ENCODE assay signal across 8 cellular contexts in genomic region chr22:37121887-37122591, GRCh38. TPM values are rescaled to one million over a fixed set of nuclear protein-coding genes. Genes with fewer than 3 reads are reported as not detected.
DNase-seq lines count a peak whose midpoint lies in the region; ATAC-seq lines count a peak whose summit lies in the region.

No MANE protein-coding gene starts in this region.

- no peaks in the 10 kb centered on the region for H3K27me3 Mint-ChIP-seq in activated naive CD8-positive, alpha-beta T cell treated with anti-CD3 and anti-CD28 coated beads, Interleukin-2, amount 10 ng/mL, durations not matched to agents 7 days and 5 days
- no peaks in the 10 kb centered on the region for H3K27me3 Mint-ChIP-seq in naive thymus-derived CD8-positive, alpha-beta T cell

- peak overlapping the region; percentile 85 for H3K4me3 Mint-ChIP-seq in activated naive CD8-positive, alpha-beta T cell treated with anti-CD3 and anti-CD28 coated beads, Interleukin-2, amount 10 ng/mL, durations not matched to agents 7 days and 5 days
- peak overlapping the region; percentile 60 to 91 (median 84) for H3K4me3 Mint-ChIP-seq in naive thymus-derived CD8-positive, alpha-beta T cell

- H3K36me3 Mint-ChIP-seq in activated naive CD8-positive, alpha-beta T cell treated with anti-CD3 and anti-CD28 coated beads, Interleukin-2, amount 10 ng/mL, durations not matched to agents 7 days and 5 days: peaks cover 29% of the 10 kb centered on the region
- peaks cover 0 to 9% (median 0%) of the 10 kb centered on the region in 3 donors for H3K36me3 Mint-ChIP-seq in naive thymus-derived CD8-positive, alpha-beta T cell

- H3K9me3 Mint-ChIP-seq in activated naive CD8-positive, alpha-beta T cell treated with anti-CD3 and anti-CD28 coated beads, Interleukin-2, amount 10 ng/mL, durations not matched to agents 7 days and 5 days: no peaks in the 10 kb centered on the region
- no peaks in the 10 kb centered on the region for H3K9me3 Mint-ChIP-seq in naive thymus-derived CD8-positive, alpha-beta T cell

- peak; percentile 93 for DNase-seq in T follicular helper cell (ENCODE audit: low read depth)
- DNase-seq in activated naive CD8-positive, alpha-beta T cell treated with anti-CD3 and anti-CD28 coated beads, Interleukin-2, amount 10 ng/mL, durations not matched to agents 7 days and 5 days: peak; percentile 82
- peak; percentile 73 to 96 (median 93) for DNase-seq in naive thymus-derived CD8-positive, alpha-beta T cell
- DNase-seq in ureter (ENCODE audit: low spot score): peak; percentile 76
- no peak for DNase-seq in iPS-NIHi11 (ENCODE audit: low spot score)
- DNase-seq in SKM-1 treated with dmso at 0.1 percent for 144 hours (lab: John Stamatoyannopoulos, UW; ENCODE audit: unreplicated experiment): no peak

- peaks cover 64% of the 10 kb centered on the region for H3K4me1 Mint-ChIP-seq in activated naive CD8-positive, alpha-beta T cell treated with anti-CD3 and anti-CD28 coated beads, Interleukin-2, amount 10 ng/mL, durations not matched to agents 7 days and 5 days
- peaks cover 18 to 66% (median 59%) of the 10 kb centered on the region in 4 donors for H3K4me1 Mint-ChIP-seq in naive thymus-derived CD8-positive, alpha-beta T cell

- peak; percentile 86 for ATAC-seq in GM18909 (IDR thresholded peaks at IDR 0.05; ENCODE audit: poor library complexity, unreplicated experiment)
- ATAC-seq in HG03066 (IDR thresholded peaks at IDR 0.05; ENCODE audit: low read depth, unreplicated experiment): peak; percentile 77
- ATAC-seq in activated naive CD8-positive, alpha-beta T cell treated with anti-CD3 and anti-CD28 coated beads, Interleukin-2, amount 10 ng/mL, durations not matched to agents 7 days and 5 days (ENCODE audit: low read depth): peak; percentile 98
- peak; percentile 98 for ATAC-seq in naive thymus-derived CD8-positive, alpha-beta T cell

- POLR2A ChIA-PET in activated naive CD8-positive, alpha-beta T cell treated with anti-CD3 and anti-CD28 coated beads, Interleukin-2, amount 10 ng/mL, durations not matched to agents 7 days and 5 days (lab: Charles Lee): interaction anchor here (0.7 to 10.9 kb wide), 37 partner anchors 8 to 346 kb away, joined by 3 to 167 read pairs (median 5); partner anchors contain the start of genes IFT27, IL2RB, KCTD17 and RAC2
- POLR2A ChIA-PET in naive thymus-derived CD8-positive, alpha-beta T cell (lab: Charles Lee): interaction anchor here (0.6 to 8.7 kb wide), 24 partner anchors 8 to 268 kb away, joined by 3 to 104 read pairs (median 4); partner anchors contain the start of genes IL2RB and RAC2

- H3K27ac Mint-ChIP-seq in activated naive CD8-positive, alpha-beta T cell treated with anti-CD3 and anti-CD28 coated beads, Interleukin-2, amount 10 ng/mL, durations not matched to agents 7 days and 5 days: peak overlapping the region; percentile 98
- H3K27ac Mint-ChIP-seq in naive thymus-derived CD8-positive, alpha-beta T cell: peak overlapping the region; percentile 97 to 100 (median 98)

RNA-seq across cellular contexts. Expression of gene TMPRSS6, which starts 12.5 kb away (rescaled TPM):
- total RNA-seq in activated naive CD8-positive, alpha-beta T cell treated with anti-CD3 and anti-CD28 coated beads, Interleukin-2, amount 10 ng/mL, durations not matched to agents 7 days and 5 days: 1 to 10 TPM; 1.8 to 2.2 TPM
- total RNA-seq in naive thymus-derived CD8-positive, alpha-beta T cell: under 1 TPM; 0.27 to 0.36 TPM
- under 1 TPM; 0.05 to 0.09 (median 0.06) TPM for polyA plus RNA-seq in naive thymus-derived CD8-positive, alpha-beta T cell
- 0.31 TPM for total RNA-seq in ureter

RNA-seq across cellular contexts. Expression of gene IL2RB, which starts 27.7 kb away (rescaled TPM):
- total RNA-seq in activated naive CD8-positive, alpha-beta T cell treated with anti-CD3 and anti-CD28 coated beads, Interleukin-2, amount 10 ng/mL, durations not matched to agents 7 days and 5 days: 100 to 1,000 TPM; 223 to 232 TPM
- total RNA-seq in naive thymus-derived CD8-positive, alpha-beta T cell: 10 to 100 TPM; 31.1 to 34.2 TPM
- 100 to 1,000 TPM in 1 of 3 donors, 10 to 100 TPM in 2; 74.9 to 113 (median 81.1) TPM for polyA plus RNA-seq in naive thymus-derived CD8-positive, alpha-beta T cell
- 7.5 TPM for total RNA-seq in ureter

Comparison
In these comparisons a context has a peak if more than half of its experiments do, and no peak if none do; other contexts are left out.
1. DNase-seq: peak in T follicular helper cell (single experiment), activated naive CD8-positive, alpha-beta T cell treated with anti-CD3 and anti-CD28 coated beads, Interleukin-2, amount 10 ng/mL, durations not matched to agents 7 days and 5 days (single experiment), naive thymus-derived CD8-positive, alpha-beta T cell (10 of 10) and ureter (single experiment); none in iPS-NIHi11 (single experiment) and SKM-1 treated with dmso at 0.1 percent for 144 hours (single experiment).
2. RNA of gene IL2RB, which starts 27.7 kb away (total RNA-seq): 223 to 232 TPM in activated naive CD8-positive, alpha-beta T cell treated with anti-CD3 and anti-CD28 coated beads, Interleukin-2, amount 10 ng/mL, durations not matched to agents 7 days and 5 days; 31.1 to 34.2 TPM in naive thymus-derived CD8-positive, alpha-beta T cell and 7.5 TPM in ureter (single experiment); every median in the first group is over 4 times any median in the second.
3. Peak in every context shown above with its lines, with median percentiles within 50 percentile points of each other: ATAC-seq.